In genomic region chr3:128051459-128051836, GRCh38 we compare ENCODE assay signal across 8 cellular contexts. TPM values are rescaled to one million over a fixed set of nuclear protein-coding genes. Genes with fewer than 3 reads are reported as not detected.
DNase-seq lines count a peak whose midpoint lies in the region; ATAC-seq, FAIRE-seq and TF ChIP-seq lines count a peak whose summit lies in the region.

No MANE protein-coding gene starts in this region.

- peak overlapping the region; percentile 66 for H3K27ac ChIP-seq in WERI-Rb-1
- H3K27ac ChIP-seq in left ventricle myocardium inferior (replicated peaks): peak overlapping the region; percentile 96
- H3K27ac ChIP-seq in gastrocnemius medialis: peak overlapping the region; percentile 82 to 99 (median 95)

- H3K4me3 Mint-ChIP-seq in activated naive CD4-positive, alpha-beta T cell treated with anti-CD3 and anti-CD28 coated beads for 36 hours: peak overlapping the region; percentile 91

- H3K27me3 ChIP-seq in WERI-Rb-1 (ENCODE audit: insufficient read depth, low read depth, severe bottlenecking) (no peaks in the 10 kb centered on the region), left ventricle myocardium inferior (ENCODE audit: low read depth) (no peaks in the 10 kb centered on the region), gastrocnemius medialis (no peaks in the 10 kb centered on the region)

- no peaks in the 10 kb centered on the region for H3K9me3 Mint-ChIP-seq in activated naive CD4-positive, alpha-beta T cell treated with anti-CD3 and anti-CD28 coated beads for 36 hours

- H3K4me1 Mint-ChIP-seq in activated naive CD4-positive, alpha-beta T cell treated with anti-CD3 and anti-CD28 coated beads for 36 hours (ENCODE audit: low read depth): peaks cover 39% of the 10 kb centered on the region

- TF ChIP-seq CTCF in WERI-Rb-1 (IDR thresholded peaks at IDR 0.05; ENCODE audit: low read depth, low read length): no peak
- no peak for TF ChIP-seq CTCF in left ventricle myocardium inferior (IDR thresholded peaks at IDR 0.05; ENCODE audit: borderline replicate concordance)
- TF ChIP-seq CTCF in gastrocnemius medialis (IDR thresholded peaks at IDR 0.05 in 4 of 5, conservative IDR thresholded peaks at IDR 0.05 in 1 of 5): no peak

- H3K36me3 Mint-ChIP-seq in activated naive CD4-positive, alpha-beta T cell treated with anti-CD3 and anti-CD28 coated beads for 36 hours (ENCODE audit: low read depth): peaks cover 29% of the 10 kb centered on the region

- TF ChIP-seq POLR2A in gastrocnemius medialis (IDR thresholded peaks at IDR 0.05) (no peak), GM12891 (IDR thresholded peaks at IDR 0.05; ENCODE audit: low read depth, low read length) (no peak)

- ATAC-seq in gastrocnemius medialis: no peak
- ATAC-seq in HG03457 (IDR thresholded peaks at IDR 0.05; ENCODE audit: unreplicated experiment): no peak

- H3K36me3 ChIP-seq in WERI-Rb-1 (peaks cover 41% of the 10 kb centered on the region), left ventricle myocardium inferior (peaks cover 19% of the 10 kb centered on the region), gastrocnemius medialis (peaks cover 0 to 18% of the 10 kb centered on the region in 2 donors)

- H3K4me3 ChIP-seq in WERI-Rb-1 (ENCODE audit: low read depth, low read length) (peak overlapping the region; percentile 91), left ventricle myocardium inferior (peak overlapping the region; percentile 97), gastrocnemius medialis (peak overlapping the region; percentile 83 to 96 (median 88))

- in situ Hi-C loops in gastrocnemius medialis (cut with MboI; ENCODE audit: low sequenced_read_pairs in 4 of 4): no loop called here

- H3K9me3 ChIP-seq in WERI-Rb-1 (ENCODE audit: severe bottlenecking) (no peaks in the 10 kb centered on the region), left ventricle myocardium inferior (replicated peaks) (no peaks in the 10 kb centered on the region), gastrocnemius medialis (no peaks in the 10 kb centered on the region)

- FAIRE-seq in GM12891 (lab: Jason Lieb, UNC): no peak

- H3K27ac Mint-ChIP-seq in activated naive CD4-positive, alpha-beta T cell treated with anti-CD3 and anti-CD28 coated beads for 36 hours: peak overlapping the region; percentile 74

- CTCF ChIA-PET in activated naive CD4-positive, alpha-beta T cell treated with anti-CD3 and anti-CD28 coated beads for 36 hours (lab: Charles Lee): no interaction called here

- no peak for DNase-seq in activated naive CD4-positive, alpha-beta T cell treated with anti-CD3 and anti-CD28 coated beads for 36 hours
- no peak for DNase-seq in activated naive CD4-positive, alpha-beta T cell treated with Interleukin-2 at 50 U/mL for 16 hours
- DNase-seq in WERI-Rb-1: peak; percentile 22
- DNase-seq in left ventricle myocardium inferior: no peak
- no peak for DNase-seq in gastrocnemius medialis
- no peak for DNase-seq in H4 (ENCODE audit: low spot score)
- DNase-seq in GM12891 (ENCODE audit: insufficient read length, low spot score): no peak

- intact Hi-C loops in activated naive CD4-positive, alpha-beta T cell treated with anti-CD3 and anti-CD28 coated beads for 36 hours (cut with micrococcal nuclease): loop anchor here (5.0 to 10.0 kb wide), 3 partner anchors 474 to 1393 kb away; partner anchors contain the start of gene IFT122
- intact Hi-C loops in left ventricle myocardium inferior (cut with micrococcal nuclease) (no loop called here), gastrocnemius medialis (cut with DNase I; ENCODE audit: low total_unique reads) (loop anchor here (5.0 kb wide), 2 partner anchors 99 to 379 kb away; partner anchors contain the start of gene ABTB1)

- H3K27me3 Mint-ChIP-seq in activated naive CD4-positive, alpha-beta T cell treated with anti-CD3 and anti-CD28 coated beads for 36 hours (ENCODE audit: low read depth): peaks cover 3% of the 10 kb centered on the region

- peaks cover 47% of the 10 kb centered on the region for H3K4me1 ChIP-seq in left ventricle myocardium inferior
- peaks cover 34 to 38% of the 10 kb centered on the region in 2 donors for H3K4me1 ChIP-seq in gastrocnemius medialis

TF ChIP-seq in GM12891, 5 proteins besides CTCF, POLR2A, EP300 and RAD21:
- TF ChIP-seq SPI1 (IDR thresholded peaks at IDR 0.05; ENCODE audit: low read depth, low read length) (no peak), PAX5 (IDR thresholded peaks at IDR 0.05; ENCODE audit: insufficient read depth, low read length, severe bottlenecking) (no peak)

RNA-seq across cellular contexts. Expression of gene SEC61A1, which starts 0.8 kb away (rescaled TPM):
- total RNA-seq in activated naive CD4-positive, alpha-beta T cell treated with anti-CD3 and anti-CD28 coated beads for 36 hours: 100 to 1,000 TPM; 115 to 119 TPM
- total RNA-seq in left ventricle myocardium inferior: 65.8 TPM
- total RNA-seq in gastrocnemius medialis: 100 to 1,000 TPM in 2 of 4 donors, 10 to 100 TPM in 2; 81.6 to 135 (median 106) TPM
- total RNA-seq in H4 (2014; rRNA removed; shearing (Covaris generic)): 314 and 320 TPM in 2 replicates
- polyA plus RNA-seq in GM12891 (2012; ENCODE audit: low read depth, missing spikeins): 78.0 TPM
